Comparison of ENCODE assay signal across 24 cellular contexts in the genomic region with DNA sequence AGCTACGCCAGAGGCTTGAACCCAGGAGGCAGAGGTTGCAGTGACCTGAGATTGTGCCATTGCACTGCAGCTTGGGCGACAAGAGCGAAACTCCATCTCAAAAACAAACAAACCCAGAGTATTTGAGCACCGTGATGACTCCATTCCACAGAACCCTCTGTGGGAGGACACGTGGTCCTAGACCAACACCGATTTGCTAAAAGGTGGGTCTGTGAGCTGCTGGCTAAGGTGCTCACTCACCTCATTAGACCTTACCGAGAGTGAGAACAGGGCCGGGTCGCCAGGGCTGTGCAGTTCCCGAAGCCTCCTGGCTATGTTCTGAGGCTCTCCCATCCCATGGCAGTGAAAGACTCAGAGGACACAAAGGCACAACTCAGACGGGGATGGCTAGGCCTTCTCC. TPM values are rescaled to one million over a fixed set of nuclear protein-coding genes. Genes with fewer than 3 reads are reported as not detected.
A peak's percentile ranks its signal among the peaks of the same experiment; 100 is the strongest.
DNase-seq lines count a peak whose midpoint lies in the region; ATAC-seq, FAIRE-seq and TF ChIP-seq lines count a peak whose summit lies in the region.
"Had no signal": no experiment of that assay in that cellular context is flagged by ENCODE, and none has a peak within 500 bp of the region (broad histone marks: within the 10 kb centered on the region; RNA-seq: fewer than 3 reads in every experiment).

No MANE protein-coding gene starts in this region.

- H3K27me3 ChIP-seq in right cardiac atrium (ENCODE audit: control insufficient read depth, insufficient read depth) (no peaks in the 10 kb centered on the region), endothelial cell of umbilical vein (ENCODE audit: control insufficient read depth in 2 of 2, insufficient read depth in 2 of 2, low read length in 2 of 2) (no peaks in the 10 kb centered on the region), trophoblast cell (ENCODE audit: insufficient read depth, low read length) (no peaks in the 10 kb centered on the region), vagina (no peaks in the 10 kb centered on the region), body of pancreas (no peaks in the 10 kb centered on the region)
- H3K27me3 ChIP-seq: BLaER1, left lung had no signal

- H4K20me1 ChIP-seq in endothelial cell of umbilical vein (replicated peaks; ENCODE audit: control insufficient read depth, extremely low read depth, insufficient read depth, low read length), result no peaks in the 10 kb centered on the region

- H3K9me1 ChIP-seq in endothelial cell of umbilical vein (replicated peaks; ENCODE audit: control insufficient read depth, extremely low read depth, insufficient read depth, low read length), result no peaks in the 10 kb centered on the region

- BruUV-seq in endothelial cell of umbilical vein (replicated peaks; lab: Mats Ljungman, UMichigan), result no TSS peak

- H3K79me2 ChIP-seq in endothelial cell of umbilical vein (ENCODE audit: control insufficient read depth, insufficient read depth, low read length) (peaks cover 6% of the 10 kb centered on the region), trophoblast cell (ENCODE audit: control insufficient read depth, insufficient read depth, low read length, poor library complexity) (peaks cover 2% of the 10 kb centered on the region)
- H3K79me2 ChIP-seq: parathyroid adenoma had no signal

- H3K27ac ChIP-seq in right cardiac atrium (ENCODE audit: low read length), result peak overlapping the region; percentile 63
- peak overlapping the region; percentile 94 for H3K27ac ChIP-seq in endothelial cell of umbilical vein (ENCODE audit: insufficient read depth, low read depth, low read length)
- H3K27ac ChIP-seq in trophoblast cell (ENCODE audit: low read depth, low read length), result no peak overlapping the region
- peak overlapping the region; percentile 71 for H3K27ac ChIP-seq in vagina
- H3K27ac ChIP-seq in body of pancreas, result peak overlapping the region in 2 of 4 donors; percentile 15 to 61
- H3K27ac ChIP-seq: BLaER1, parathyroid adenoma had no signal

- H3K4me2 ChIP-seq in endothelial cell of umbilical vein (ENCODE audit: insufficient read depth, low read length) (no peak overlapping the region), trophoblast cell (ENCODE audit: low read length) (no peak overlapping the region)
- H3K4me2 ChIP-seq: BLaER1 had no signal

- no peak overlapping the region for H4K91ac ChIP-seq in trophoblast cell (ENCODE audit: low read depth, low read length)

- WGBS in right cardiac atrium, result 98% methylated on average over 11 of the region's 11 CpGs
- WGBS in trophoblast cell (ENCODE audit: extremely low coverage, insufficient coverage, insufficient read length), result no CpG with 5 or more reads among the region's 11 CpGs
- WGBS in body of pancreas, 2 donors, result 94 to 97% methylated on average over 11 of the region's 11 CpGs

- H3K4me1 ChIP-seq in right cardiac atrium (ENCODE audit: control insufficient read depth, insufficient read depth, low read length) (peaks cover 30% of the 10 kb centered on the region), endothelial cell of umbilical vein (ENCODE audit: control insufficient read depth, extremely low read depth, insufficient read depth, low read length) (peaks cover 50% of the 10 kb centered on the region), trophoblast cell (ENCODE audit: control insufficient read depth in 1 of 2, insufficient read depth in 2 of 2, low read length in 2 of 2) (peaks cover 29 to 31% of the 10 kb centered on the region in 2 experiments), vagina (peaks cover 75% of the 10 kb centered on the region), body of pancreas (peaks cover 74% of the 10 kb centered on the region)
- H3K4me1 ChIP-seq: BLaER1, parathyroid adenoma had no signal

- H4K8ac ChIP-seq in trophoblast cell (ENCODE audit: low read depth, low read length), result no peak overlapping the region

- H2AFZ ChIP-seq in endothelial cell of umbilical vein (ENCODE audit: low read depth, low read length) (no peak overlapping the region), trophoblast cell (ENCODE audit: insufficient read depth, low read length, poor library complexity) (no peak overlapping the region)
- H2AFZ ChIP-seq: parathyroid adenoma had no signal

- TF ChIP-seq POLR2A in endothelial cell of umbilical vein (IDR thresholded peaks at IDR 0.05; ENCODE audit: low read depth, low read length), result no peak
- no peak for TF ChIP-seq POLR2A in vagina (IDR thresholded peaks at IDR 0.05)
- no peak for TF ChIP-seq POLR2A in body of pancreas (IDR thresholded peaks at IDR 0.05)

- H3K4me3 ChIP-seq in right cardiac atrium (ENCODE audit: low read length) (no peak overlapping the region), endothelial cell of umbilical vein (replicated peaks in 1 of 3; ENCODE audit: insufficient read depth in 1 of 3, low read depth in 1 of 3, low read length in 3 of 3) (no peak overlapping the region), trophoblast cell (ENCODE audit: low read depth, low read length) (no peak overlapping the region), vagina (no peak overlapping the region), body of pancreas (no peak overlapping the region)
- H3K4me3 ChIP-seq: BLaER1, left lung, skin epidermis had no signal

- H4K12ac ChIP-seq in trophoblast cell (ENCODE audit: low read depth, low read length), result no peak overlapping the region

- H3K36me3 ChIP-seq in endothelial cell of umbilical vein (ENCODE audit: control insufficient read depth in 2 of 2, extremely low read depth in 1 of 2, insufficient read depth in 2 of 2, low read length in 2 of 2), result no peaks in the 10 kb centered on the region
- H3K36me3 ChIP-seq in trophoblast cell (ENCODE audit: control insufficient read depth in 1 of 2, insufficient read depth in 2 of 2, low read length in 2 of 2), result peaks cover 0 to 3% of the 10 kb centered on the region in 2 experiments
- H3K36me3 ChIP-seq in vagina, result no peaks in the 10 kb centered on the region
- no peaks in the 10 kb centered on the region for H3K36me3 ChIP-seq in body of pancreas (replicated peaks in 1 of 2; ENCODE audit: insufficient read depth in 1 of 2, low read depth in 2 of 2)

- dilution Hi-C loops in endothelial cell of umbilical vein (cut with MboI; ENCODE audit: extremely low pct_ligation_motif_present, low sequenced_read_pairs), result no loop called here

- H3K18ac ChIP-seq in trophoblast cell (ENCODE audit: low read length), result no peak overlapping the region

- intact Hi-C loops in right cardiac atrium (cut with DNase I) (no loop called here), left ventricle myocardium superior (cut with micrococcal nuclease) (no loop called here), endothelial cell of umbilical vein (cut with micrococcal nuclease) (no loop called here), vagina (cut with DNase I) (no loop called here), body of pancreas (cut with DNase I) (loop anchor here (10.0 kb wide), 1 partner anchor 51 kb away; no protein-coding TSS in a partner anchor)

- POLR2A ChIA-PET in endothelial cell of umbilical vein (lab: Charles Lee), result no interaction called here

- CTCF ChIA-PET in endothelial cell of umbilical vein (lab: Charles Lee), result no interaction called here

- H3K9me3 ChIP-seq in right cardiac atrium (ENCODE audit: control insufficient read depth, low read length) (no peaks in the 10 kb centered on the region), endothelial cell of umbilical vein (replicated peaks; ENCODE audit: control insufficient read depth, insufficient read depth, low read length) (no peaks in the 10 kb centered on the region), trophoblast cell (ENCODE audit: insufficient read depth, low read depth, low read length) (no peaks in the 10 kb centered on the region), vagina (no peaks in the 10 kb centered on the region), body of pancreas (no peaks in the 10 kb centered on the region)
- H3K9me3 ChIP-seq: BLaER1, left lung had no signal

- H2BK12ac ChIP-seq in trophoblast cell (ENCODE audit: low read length), result peak overlapping the region; percentile 46

- H3K23ac ChIP-seq in trophoblast cell (ENCODE audit: low read length), result no peak overlapping the region

- H2AK5ac ChIP-seq in trophoblast cell (ENCODE audit: low read length), result no peak overlapping the region

- FAIRE-seq in endothelial cell of umbilical vein (lab: Jason Lieb, UNC), result no peak
- FAIRE-seq: GM18507, HTR-8/SVneo had no signal

- H3K9ac ChIP-seq in endothelial cell of umbilical vein (replicated peaks; ENCODE audit: extremely low read depth, insufficient read depth, low read length) (no peak overlapping the region), trophoblast cell (ENCODE audit: low read length) (no peak overlapping the region)
- H3K9ac ChIP-seq: BLaER1, parathyroid adenoma had no signal

- no peak overlapping the region for H2BK5ac ChIP-seq in trophoblast cell (ENCODE audit: low read depth, low read length, poor library complexity)

- H2BK120ac ChIP-seq in trophoblast cell (ENCODE audit: insufficient read depth, low read length, poor library complexity), result peak overlapping the region; percentile 1

- H3K79me1 ChIP-seq in trophoblast cell (ENCODE audit: low read length), result peaks cover 16% of the 10 kb centered on the region

- no peak for DNase-seq in right cardiac atrium
- no peak for DNase-seq in left ventricle myocardium superior
- no peak for DNase-seq in endothelial cell of umbilical vein (ENCODE audit: low read depth, low spot score)
- DNase-seq in trophoblast cell, result no peak
- no peak for DNase-seq in vagina (ENCODE audit: extremely low spot score in 2 of 2)
- DNase-seq in body of pancreas, result no peak
- DNase-seq: ACHN; activated CD4-positive, alpha-beta T cell treated with anti-CD3 and anti-CD28 coated beads for 1 hour; DMS79 treated with DMSO at 0.1 percent for 48 hours; left lung; MV-4-11; NCI-H146; NCI-H524 treated with DMSO at 0.1 percent for 48 hours; NK-92 treated with Interleukin-12 subunit alpha and Interleukin-12 subunit beta, amount 100 ng/mL, for 24 hours; T-helper 17 cell had no signal

- TF ChIP-seq CTCF in endothelial cell of umbilical vein (IDR thresholded peaks at IDR 0.05; ENCODE audit: extremely low read depth in 1 of 2, insufficient read depth in 1 of 2, low read depth in 1 of 2, low read length in 2 of 2), result no peak
- no peak for TF ChIP-seq CTCF in vagina (IDR thresholded peaks at IDR 0.05)
- no peak for TF ChIP-seq CTCF in body of pancreas (IDR thresholded peaks at IDR 0.05)

- ATAC-seq in right cardiac atrium (no peak), left ventricle myocardium superior (no peak), GM18909 (IDR thresholded peaks at IDR 0.05; ENCODE audit: poor library complexity, unreplicated experiment) (no peak), body of pancreas (no peak), GM21447 (IDR thresholded peaks at IDR 0.05; ENCODE audit: unreplicated experiment) (no peak)
- ATAC-seq: left lung; natural killer cell treated with Interleukin-12 subunit alpha and Interleukin-12 subunit beta and Interleukin-15 and Interleukin-18, amount 100 ng/mL, for 72 hours; Panc1; T-helper 17 cell had no signal

- H3K14ac ChIP-seq in trophoblast cell (ENCODE audit: low read length), result no peak overlapping the region

- H3K4ac ChIP-seq in trophoblast cell (ENCODE audit: low read depth, low read length), result no peak overlapping the region

RNA-seq across cellular contexts. Expression of a gene that starts 17.9 kb away (rescaled TPM):
- 100 to 1,000 TPM; 108 to 179 (median 114) TPM for total RNA-seq in right cardiac atrium
- polyA plus RNA-seq in right cardiac atrium, result 21.8 TPM
- total RNA-seq in left ventricle myocardium superior, result 84.4 TPM
- total RNA-seq in endothelial cell of umbilical vein, result 52.3 and 62.2 TPM in 2 replicates
- polyA plus RNA-seq in endothelial cell of umbilical vein, result 14.0 and 16.3 TPM in 2 replicates
- polyA plus RNA-seq in endothelial cell of umbilical vein (2011; cell fraction: cytosol; rRNA removed), result 18.3 and 22.4 TPM in 2 replicates
- polyA plus RNA-seq in endothelial cell of umbilical vein (2011; cell fraction: nucleus; rRNA removed), result 19.6 and 20.8 TPM in 2 replicates
- 20.9 and 27.4 TPM in 2 replicates for polyA plus RNA-seq in endothelial cell of umbilical vein (2012)
- polyA minus RNA-seq in endothelial cell of umbilical vein, result 139 and 168 TPM in 2 replicates
- polyA minus RNA-seq in endothelial cell of umbilical vein (2011; cell fraction: cytosol; rRNA and poly(A)+ RNA removed), result 22.2 TPM
- 32.8 and 59.9 TPM in 2 replicates for polyA minus RNA-seq in endothelial cell of umbilical vein (2011; cell fraction: nucleus; rRNA and poly(A)+ RNA removed)
- 12.4 and 13.4 TPM in 2 replicates for polyA plus RNA-seq in trophoblast cell (2013)
- 33.6 TPM for total RNA-seq in vagina
- 100 to 1,000 TPM in 1 of 2 donors, 10 to 100 TPM in 1; 50.8 to 136 TPM for total RNA-seq in body of pancreas
